1 cellular context compared by ENCODE assay signal in genomic region chr1:225407755-225408154, GRCh38.
A peak's percentile ranks its signal among the peaks of the same experiment; 100 is the strongest.
TF ChIP-seq lines count a peak whose summit lies in the region.

No MANE protein-coding gene starts in this region.

TF ChIP-seq in HepG2, 621 proteins besides CTCF, POLR2A, EP300 and RAD21 (continued from another document):
- TF ChIP-seq ZNF30 (CRISPR knock-in tag; IDR thresholded peaks at IDR 0.05) = no peak
- peak; percentile 22; the same call in 1 of the 2 replicates for TF ChIP-seq CEBPB (IDR thresholded peaks at IDR 0.05; ENCODE audit: borderline replicate concordance, low read depth, low read length)
- TF ChIP-seq HNRNPK (IDR thresholded peaks at IDR 0.05; ENCODE audit: low read depth, low read length, poor library complexity, severe bottlenecking) = peak; percentile 37
